Comparison of ENCODE assay signal across 9 cellular contexts in genomic region chr12:93089805-93090569, GRCh38.
DNase-seq lines count a peak whose midpoint lies in the region; ATAC-seq lines count a peak whose summit lies in the region.
"Had no signal": no experiment of that assay in that cellular context is flagged by ENCODE, and none has a peak within 500 bp of the region (broad histone marks: within the 10 kb centered on the region; RNA-seq: fewer than 3 reads in every experiment).

No MANE protein-coding gene starts in this region.

- H3K36me3 ChIP-seq in MG63 = no peaks in the 10 kb centered on the region
- no peaks in the 10 kb centered on the region for H3K36me3 ChIP-seq in mucosa of rectum (ENCODE audit: control insufficient read depth in 2 of 2, insufficient read depth in 2 of 2, low read length in 2 of 2)

- POLR2A ChIA-PET in activated naive CD8-positive, alpha-beta T cell treated with anti-CD3 and anti-CD28 coated beads, Interleukin-2, amount 10 ng/mL, durations not matched to agents 7 days and 5 days (lab: Charles Lee) = no interaction called here

- no peaks in the 10 kb centered on the region for H3K36me3 Mint-ChIP-seq in activated naive CD8-positive, alpha-beta T cell treated with anti-CD3 and anti-CD28 coated beads, Interleukin-2, amount 10 ng/mL, durations not matched to agents 7 days and 5 days

- no peak overlapping the region for H3K4me3 Mint-ChIP-seq in activated naive CD8-positive, alpha-beta T cell treated with anti-CD3 and anti-CD28 coated beads, Interleukin-2, amount 10 ng/mL, durations not matched to agents 7 days and 5 days

- peaks cover 3 to 4% of the 10 kb centered on the region in 2 donors for H3K4me1 ChIP-seq in mucosa of rectum (ENCODE audit: control insufficient read depth in 2 of 2, insufficient read depth in 2 of 2, low read length in 2 of 2)

- no peak overlapping the region for H3K9ac ChIP-seq in mucosa of rectum (ENCODE audit: low read depth in 1 of 2, low read length in 2 of 2)

- peaks cover 3% of the 10 kb centered on the region for H3K27me3 Mint-ChIP-seq in activated naive CD8-positive, alpha-beta T cell treated with anti-CD3 and anti-CD28 coated beads, Interleukin-2, amount 10 ng/mL, durations not matched to agents 7 days and 5 days

- H3K27ac Mint-ChIP-seq in activated naive CD8-positive, alpha-beta T cell treated with anti-CD3 and anti-CD28 coated beads, Interleukin-2, amount 10 ng/mL, durations not matched to agents 7 days and 5 days = peak overlapping the region; percentile 22

- peak; percentile 95 for ATAC-seq in activated naive CD8-positive, alpha-beta T cell treated with anti-CD3 and anti-CD28 coated beads, Interleukin-2, amount 10 ng/mL, durations not matched to agents 7 days and 5 days (ENCODE audit: low read depth)
- ATAC-seq in HG02938 (IDR thresholded peaks at IDR 0.05; ENCODE audit: unreplicated experiment) = no peak

- DNase-seq in Daoy (ENCODE audit: low read depth) (peak; percentile 77), MG63 (peak; percentile 37), COR-L47 (lab: John Stamatoyannopoulos, UW) (no peak)
- no peak for DNase-seq in activated naive CD8-positive, alpha-beta T cell treated with anti-CD3 and anti-CD28 coated beads, Interleukin-2, amount 10 ng/mL, durations not matched to agents 7 days and 5 days
- no peak for DNase-seq in effector CD8-positive, alpha-beta T cell (lab: John Stamatoyannopoulos, UW)
- no peak for DNase-seq in central memory CD4-positive, alpha-beta T cell
- DNase-seq: NCI-H187 treated with DMSO at 0.1 percent for 48 hours had no signal

- H3K9me3 ChIP-seq in MG63 (peaks cover 5% of the 10 kb centered on the region), mucosa of rectum (ENCODE audit: control insufficient read depth in 2 of 2, low read length in 2 of 2) (no peaks in the 10 kb centered on the region)

- H3K27me3 ChIP-seq in MG63 = no peaks in the 10 kb centered on the region
- no peaks in the 10 kb centered on the region for H3K27me3 ChIP-seq in mucosa of rectum (ENCODE audit: control insufficient read depth in 2 of 2, insufficient read depth in 2 of 2, low read length in 2 of 2)

- peaks cover 16% of the 10 kb centered on the region for H3K4me1 Mint-ChIP-seq in activated naive CD8-positive, alpha-beta T cell treated with anti-CD3 and anti-CD28 coated beads, Interleukin-2, amount 10 ng/mL, durations not matched to agents 7 days and 5 days

- H3K9me3 Mint-ChIP-seq in activated naive CD8-positive, alpha-beta T cell treated with anti-CD3 and anti-CD28 coated beads, Interleukin-2, amount 10 ng/mL, durations not matched to agents 7 days and 5 days = peaks cover 3% of the 10 kb centered on the region

- H3K4me3 ChIP-seq in MG63 (no peak overlapping the region), mucosa of rectum (ENCODE audit: low read length in 2 of 2) (no peak overlapping the region)

- peak overlapping the region; percentile 60 to 67 for H3K27ac ChIP-seq in mucosa of rectum (ENCODE audit: low read depth in 2 of 2, low read length in 2 of 2)

Comparison
In these comparisons a context has a peak if more than half of its experiments do, and no peak if none do; other contexts are left out.
1. DNase-seq: peak in Daoy (single experiment) and MG63 (single experiment); none in activated naive CD8-positive, alpha-beta T cell treated with anti-CD3 and anti-CD28 coated beads, Interleukin-2, amount 10 ng/mL, durations not matched to agents 7 days and 5 days (single experiment), COR-L47 (single experiment), effector CD8-positive, alpha-beta T cell (single experiment) and central memory CD4-positive, alpha-beta T cell (single experiment).